Comparison of ENCODE assay signal across 8 cellular contexts in genomic region chr1:149390173-149390926, GRCh38.
DNase-seq lines count a peak whose midpoint lies in the region; ATAC-seq and TF ChIP-seq lines count a peak whose summit lies in the region.
"Not testable (repeated sequence)": the region's sequence is repeated elsewhere in the genome, so short reads cannot be mapped to it uniquely, and the experiment has no call there.

No MANE protein-coding gene starts in this region.

- ATAC-seq in lower lobe of right lung: peak; percentile 93 to 95

- not testable (repeated sequence) for H3K4me1 ChIP-seq in lower lobe of right lung, tibial artery

- DNase-seq in GF-D8 (lab: John Stamatoyannopoulos, UW): peak; percentile 7
- peak; percentile 32 for DNase-seq in NCI-H1105 treated with DMSO at 0.1 percent for 48 hours (lab: John Stamatoyannopoulos, UW)
- DNase-seq in T-helper 1 cell: peak; percentile 14 to 49 (median 46)
- peak; percentile 86 for DNase-seq in activated effector memory CD4-positive, alpha-beta T cell treated with anti-CD3 and anti-CD28 coated beads, Interleukin-2, amount 50 U/mL, for 16 hours
- not testable (repeated sequence) for DNase-seq in epithelial cell of prostate (ENCODE audit: low read depth, low spot score)
- DNase-seq in lower lobe of right lung: peak; percentile 85
- DNase-seq in tibial artery: peak; percentile 61 to 88

- not testable (repeated sequence) for H3K36me3 ChIP-seq in lower lobe of right lung, tibial artery

- intact Hi-C loops in lower lobe of right lung (cut with DNase I); tibial artery (cut with DNase I; ENCODE audit: low total_unique reads): not testable (repeated sequence)

- H3K4me3 ChIP-seq in lower lobe of right lung (peak overlapping the region; percentile 48), skin epidermis (peak overlapping the region; percentile 21 to 53 (median 43)), tibial artery (peak overlapping the region; percentile 50 to 59)

- peak overlapping the region; percentile 42 for H3K27ac ChIP-seq in epithelial cell of prostate
- peak overlapping the region; percentile 65 for H3K27ac ChIP-seq in lower lobe of right lung
- peak overlapping the region in 15 of 21 experiments; percentile 67 to 85 (median 79) for H3K27ac ChIP-seq in skin epidermis
- H3K27ac ChIP-seq in tibial artery: peak overlapping the region; percentile 59 to 79

- H3K9me3 ChIP-seq in lower lobe of right lung, tibial artery: not testable (repeated sequence)

- H3K27me3 ChIP-seq in lower lobe of right lung (ENCODE audit: low read depth); tibial artery: not testable (repeated sequence)

- not testable (repeated sequence) for TF ChIP-seq CTCF in lower lobe of right lung (IDR thresholded peaks at IDR 0.05); tibial artery (IDR thresholded peaks at IDR 0.05)
